Comparison of ENCODE assay signal across 18 cellular contexts in genomic region chr5:142626056-142626455, GRCh38. TPM values are rescaled to one million over a fixed set of nuclear protein-coding genes. Genes with fewer than 3 reads are reported as not detected.
DNase-seq lines count a peak whose midpoint lies in the region; ATAC-seq and TF ChIP-seq lines count a peak whose summit lies in the region.
"Had no signal": no experiment of that assay in that cellular context is flagged by ENCODE, and none has a peak within 500 bp of the region (broad histone marks: within the 10 kb centered on the region; RNA-seq: fewer than 3 reads in every experiment).

No MANE protein-coding gene starts in this region.

- H2BK15ac ChIP-seq in mesendoderm (replicated peaks; ENCODE audit: low read depth) = no peak overlapping the region

- DNase-seq in AG10803 (ENCODE audit: low read depth) = peak; percentile 51
- peak; percentile 41 for DNase-seq in EH (ENCODE audit: low read depth)
- DNase-seq in coronary artery (ENCODE audit: low spot score) = no peak
- no peak for DNase-seq in lower lobe of right lung
- DNase-seq in activated T-cell treated with anti-CD3 and anti-CD28 coated beads, Interleukin-2, amount 50 U/mL, for 4 hours = no peak
- DNase-seq in mesendoderm = no peak
- DNase-seq: CD8-positive, alpha-beta T cell; H7; MM.1S; NCI-H1105 treated with DMSO at 0.1 percent for 48 hours; NCI-H187 treated with DMSO at 0.1 percent for 48 hours; NCI-H82; Peyer's patch; SHP77 had no signal

- WGBS in mesendoderm (ENCODE audit: extremely low coverage, insufficient coverage, low lambda C conversion rate) = no CpG with 5 or more reads among the region's 3 CpGs

- H3K4ac ChIP-seq in mesendoderm (ENCODE audit: low read depth, low read length) = no peak overlapping the region

- no peaks in the 10 kb centered on the region for H3K4me1 Mint-ChIP-seq in activated T-cell treated with anti-CD3 and anti-CD28 coated beads, Interleukin-2, amount 50 U/mL, for 4 hours (ENCODE audit: low read depth)

- H3K9me3 ChIP-seq in parathyroid adenoma (ENCODE audit: control insufficient read depth, low read length) (no peaks in the 10 kb centered on the region), lower lobe of right lung (no peaks in the 10 kb centered on the region)
- H3K9me3 ChIP-seq: BE2C, Peyer's patch had no signal

- TF ChIP-seq CTCF in AG10803 (conservative IDR thresholded peaks at IDR 0.05; ENCODE audit: low read length) (no peak), coronary artery (IDR thresholded peaks at IDR 0.05) (no peak), parathyroid adenoma (IDR thresholded peaks at IDR 0.05) (no peak), lower lobe of right lung (IDR thresholded peaks at IDR 0.05) (no peak)

- peaks cover 12% of the 10 kb centered on the region for H3K27me3 Mint-ChIP-seq in activated T-cell treated with anti-CD3 and anti-CD28 coated beads, Interleukin-2, amount 50 U/mL, for 4 hours (ENCODE audit: low read depth)

- H3K27ac ChIP-seq in coronary artery (peak overlapping the region; percentile 8 to 38), parathyroid adenoma (peak overlapping the region; percentile 42), lower lobe of right lung (no peak overlapping the region), mesendoderm (ENCODE audit: low read depth, low read length) (no peak overlapping the region)
- H3K27ac ChIP-seq: Peyer's patch had no signal

- H2AK5ac ChIP-seq in mesendoderm (ENCODE audit: low read length) = no peak overlapping the region

- H3K23ac ChIP-seq in mesendoderm (ENCODE audit: low read length) = no peak overlapping the region

- H3K18ac ChIP-seq in mesendoderm (ENCODE audit: low read length) = no peak overlapping the region

- H3K9me3 Mint-ChIP-seq in activated T-cell treated with anti-CD3 and anti-CD28 coated beads, Interleukin-2, amount 50 U/mL, for 4 hours = no peaks in the 10 kb centered on the region
- H3K9me3 Mint-ChIP-seq: CD8-positive, alpha-beta T cell had no signal

- no peak for ATAC-seq in lower lobe of right lung
- no peak for ATAC-seq in activated T-cell treated with anti-CD3 and anti-CD28 coated beads, Interleukin-2, amount 50 U/mL, for 4 hours
- ATAC-seq: CD8-positive, alpha-beta T cell; HepG2 had no signal

- no peak overlapping the region for H3K4me3 Mint-ChIP-seq in activated T-cell treated with anti-CD3 and anti-CD28 coated beads, Interleukin-2, amount 50 U/mL, for 4 hours
- H3K4me3 Mint-ChIP-seq: CD8-positive, alpha-beta T cell had no signal

- no peak overlapping the region for H4K8ac ChIP-seq in mesendoderm (ENCODE audit: low read depth, low read length)

- H3K4me3 ChIP-seq in AG10803 (ENCODE audit: low read length) = no peak overlapping the region
- H3K4me3 ChIP-seq in coronary artery = no peak overlapping the region
- H3K4me3 ChIP-seq in parathyroid adenoma (ENCODE audit: low read depth, low read length) = no peak overlapping the region
- H3K4me3 ChIP-seq in lower lobe of right lung = no peak overlapping the region
- no peak overlapping the region for H3K4me3 ChIP-seq in mesendoderm (ENCODE audit: low read length)
- H3K4me3 ChIP-seq: Peyer's patch had no signal

- H2BK5ac ChIP-seq in mesendoderm (ENCODE audit: low read length) = no peak overlapping the region

- H3K36me3 Mint-ChIP-seq in activated T-cell treated with anti-CD3 and anti-CD28 coated beads, Interleukin-2, amount 50 U/mL, for 4 hours (ENCODE audit: insufficient read depth) = no peaks in the 10 kb centered on the region
- H3K36me3 Mint-ChIP-seq: CD8-positive, alpha-beta T cell had no signal

- H2AFZ ChIP-seq in parathyroid adenoma = no peak overlapping the region

- no peak overlapping the region for H3K56ac ChIP-seq in mesendoderm (ENCODE audit: low read length)

- intact Hi-C loops in lower lobe of right lung (cut with DNase I) = no loop called here

- no peaks in the 10 kb centered on the region for H3K79me1 ChIP-seq in mesendoderm (ENCODE audit: low read length)

- H3K4me1 ChIP-seq in parathyroid adenoma (peaks cover 31% of the 10 kb centered on the region), lower lobe of right lung (peaks cover 20% of the 10 kb centered on the region), mesendoderm (ENCODE audit: control insufficient read depth, low read depth, low read length) (no peaks in the 10 kb centered on the region)

- H3K79me2 ChIP-seq in parathyroid adenoma (no peaks in the 10 kb centered on the region), mesendoderm (ENCODE audit: control insufficient read depth, insufficient read depth, low read length) (no peaks in the 10 kb centered on the region)

- no peaks in the 10 kb centered on the region for H3K36me3 ChIP-seq in parathyroid adenoma (ENCODE audit: control insufficient read depth, insufficient read depth, low read length)
- H3K36me3 ChIP-seq in lower lobe of right lung = no peaks in the 10 kb centered on the region
- H3K36me3 ChIP-seq in mesendoderm (ENCODE audit: control insufficient read depth, insufficient read depth, low read length) = no peaks in the 10 kb centered on the region
- H3K36me3 ChIP-seq: BE2C, Peyer's patch had no signal

- H3K27me3 ChIP-seq in parathyroid adenoma (ENCODE audit: control insufficient read depth, insufficient read depth, low read length) (no peaks in the 10 kb centered on the region), lower lobe of right lung (ENCODE audit: low read depth) (no peaks in the 10 kb centered on the region), mesendoderm (ENCODE audit: insufficient read depth, low read length, poor library complexity) (no peaks in the 10 kb centered on the region)
- H3K27me3 ChIP-seq: BE2C, Peyer's patch had no signal

- H3K4me2 ChIP-seq in parathyroid adenoma (ENCODE audit: low read length) (no peak overlapping the region), mesendoderm (ENCODE audit: low read length) (no peak overlapping the region)

- no peak overlapping the region for H2BK120ac ChIP-seq in mesendoderm (ENCODE audit: low read depth, low read length)

- no peak overlapping the region for H4K5ac ChIP-seq in mesendoderm (ENCODE audit: low read length)

- no peak overlapping the region for H3K9ac ChIP-seq in parathyroid adenoma
- no peak overlapping the region for H3K9ac ChIP-seq in mesendoderm (ENCODE audit: low read length)

RNA-seq across cellular contexts. Expression of gene FGF1, which starts 59.8 kb away (rescaled TPM):
- total RNA-seq in lower lobe of right lung = 0.97 TPM
- total RNA-seq in activated T-cell treated with anti-CD3 and anti-CD28 coated beads, Interleukin-2, amount 50 U/mL, for 4 hours = not detected
- polyA plus RNA-seq in mesendoderm (2013, experiment 1 of 2) = 1.6 TPM
- polyA plus RNA-seq in mesendoderm (2013, experiment 2 of 2) = 1.8 TPM
- total RNA-seq: CD8-positive, alpha-beta T cell; HepG2; NCI-H460; Peyer's patch had no signal
- polyA plus RNA-seq: HepG2 had no signal

Comparison
In these comparisons a context has a peak if more than half of its experiments do, and no peak if none do; other contexts are left out.
1. DNase-seq: peak in AG10803 (single experiment) and EH (single experiment); none in coronary artery (single experiment), lower lobe of right lung (single experiment), activated T-cell treated with anti-CD3 and anti-CD28 coated beads, Interleukin-2, amount 50 U/mL, for 4 hours (single experiment) and mesendoderm (single experiment).
2. H3K27ac ChIP-seq: peak in coronary artery (2 of 2) and parathyroid adenoma (single experiment); none in lower lobe of right lung (single experiment) and mesendoderm (single experiment).